In genomic region chr2:213551526-213551925, GRCh38 we compare ENCODE assay signal across 36 cellular contexts.
"Had no signal": no experiment of that assay in that cellular context is flagged by ENCODE, and none has a peak within 500 bp of the region (broad histone marks: within the 10 kb centered on the region; RNA-seq: fewer than 3 reads in every experiment).

No MANE protein-coding gene starts in this region.

- H3K4me3 Mint-ChIP-seq: activated B cell treated with CpG ODN at 0.5 μM for 24 hours; activated CD4-positive, alpha-beta memory T cell treated with anti-CD3 and anti-CD28 coated beads for 36 hours; activated CD4-positive, alpha-beta T cell treated with anti-CD3 and anti-CD28 coated beads, Interleukin-2, amount 10 ng/mL, durations not matched to agents 24 days and 14 days; activated CD8-positive, alpha-beta T cell treated with anti-CD3 and anti-CD28 coated beads for 36 hours; activated naive CD4-positive, alpha-beta T cell treated with anti-CD3 and anti-CD28 coated beads for 36 hours; activated naive CD8-positive, alpha-beta T cell treated with anti-CD3 and anti-CD28 coated beads for 36 hours; activated T-cell treated with anti-CD3 and anti-CD28 coated beads, Interleukin-2, amount 50 U/mL, for 4 hours; activated T-cell treated with anti-CD3 and anti-CD28 coated beads, Interleukin-2, amount 50 U/mL, for 72 hours; activated T-helper 1 cell treated with anti-CD3 and anti-CD28 coated beads, Interleukin-12 subunit alpha, Interleukin-12 subunit beta, Interleukin-2, Interleukin-4 antibody, amounts not matched to agents 30 ng/mL and 10 ng/mL and 1 ng/mL, durations not matched to agents 14 hours and 24 hours and 36 hours; activated T-helper 17 cell treated with anti-CD3 and anti-CD28 coated beads, Interleukin-2, amount 50 U/mL, for 72 hours; T-helper 2 cell treated with Interferon-gamma antibody and Interleukin-4, amounts not matched to agents 5 μg/mL and 100 μg/mL, for 36 hours had no signal

- H3K9me3 Mint-ChIP-seq: activated CD4-positive, alpha-beta T cell treated with anti-CD3 and anti-CD28 coated beads, Interleukin-2, amount 10 ng/mL, durations not matched to agents 24 days and 14 days; activated T-helper 1 cell treated with anti-CD3 and anti-CD28 coated beads, Interleukin-12 subunit alpha, Interleukin-12 subunit beta, Interleukin-2, Interleukin-4 antibody, amounts not matched to agents 30 ng/mL and 10 ng/mL and 1 ng/mL, durations not matched to agents 14 hours and 24 hours and 36 hours; T-helper 2 cell treated with Interferon-gamma antibody and Interleukin-4, amounts not matched to agents 5 μg/mL and 100 μg/mL, for 36 hours had no signal

- H3K36me3 Mint-ChIP-seq: activated CD4-positive, alpha-beta memory T cell treated with anti-CD3 and anti-CD28 coated beads for 36 hours; activated naive CD4-positive, alpha-beta T cell treated with anti-CD3 and anti-CD28 coated beads, Interleukin-2, amount 50 U/mL, for 72 hours; activated naive CD8-positive, alpha-beta T cell treated with anti-CD3 and anti-CD28 coated beads for 36 hours had no signal

- H3K4me1 ChIP-seq: adrenal gland, body of pancreas, breast epithelium had no signal

- H3K27ac ChIP-seq: adrenal gland, body of pancreas, brain microvascular endothelial cell, breast epithelium, VCaP had no signal

- ATAC-seq: activated CD8-positive, alpha-beta T cell treated with anti-CD3 and anti-CD28 coated beads for 36 hours; activated naive CD4-positive, alpha-beta T cell treated with anti-CD3 and anti-CD28 coated beads, Interleukin-2, amount 50 U/mL, for 72 hours; activated T-cell treated with anti-CD3 and anti-CD28 coated beads, Interleukin-2, amount 50 U/mL, for 4 hours; activated T-cell treated with anti-CD3 and anti-CD28 coated beads, Interleukin-2, amount 50 U/mL, for 72 hours; activated T-helper 17 cell treated with anti-CD3 and anti-CD28 coated beads, Interleukin-2, amount 50 U/mL, for 72 hours; body of pancreas had no signal

- DNase-seq: activated B cell treated with CpG ODN at 0.5 μM for 24 hours; activated CD4-positive, alpha-beta memory T cell treated with anti-CD3 and anti-CD28 coated beads for 36 hours; activated CD4-positive, alpha-beta T cell treated with anti-CD3 and anti-CD28 coated beads for 4 hours; activated CD4-positive, alpha-beta T cell treated with anti-CD3 and anti-CD28 coated beads, Interleukin-2, amount 10 ng/mL, durations not matched to agents 24 days and 14 days; activated CD4-positive, alpha-beta T cell treated with anti-CD3 and anti-CD28 coated beads, Interleukin-2, amount 50 U/mL, for 1 hour; activated CD4-positive, alpha-beta T cell treated with anti-CD3 and anti-CD28 coated beads, Interleukin-2, amount 50 U/mL, for 4 hours; activated CD4-positive, CD25-positive, alpha-beta regulatory T cell treated with anti-CD3 and anti-CD28 coated beads, Interleukin-2, amount 50 U/mL, for 72 hours; activated CD8-positive, alpha-beta memory T cell treated with anti-CD3 and anti-CD28 coated beads, Interleukin-2, amount 50 U/mL, for 4 hours; activated CD8-positive, alpha-beta T cell treated with anti-CD3 and anti-CD28 coated beads for 36 hours; activated effector memory CD4-positive, alpha-beta T cell treated with anti-CD3 and anti-CD28 coated beads, Interleukin-2, amount 50 U/mL, for 16 hours; activated gamma-delta T cell treated with Interleukin-2 at 50 U/mL for 16 hours; activated naive CD4-positive, alpha-beta T cell; activated naive CD4-positive, alpha-beta T cell treated with anti-CD3 and anti-CD28 coated beads for 36 hours; activated naive CD4-positive, alpha-beta T cell treated with anti-CD3 and anti-CD28 coated beads, Interleukin-2, amount 50 U/mL, for 16 hours; activated naive CD8-positive, alpha-beta T cell treated with anti-CD3 and anti-CD28 coated beads for 36 hours; activated T-cell treated with anti-CD3 and anti-CD28 coated beads for 4 hours; activated T-cell treated with anti-CD3 and anti-CD28 coated beads, Interleukin-2, amount 50 U/mL, for 1 hour; activated T-cell treated with anti-CD3 and anti-CD28 coated beads, Interleukin-2, amount 50 U/mL, for 4 hours; activated T-cell treated with anti-CD3 and anti-CD28 coated beads, Interleukin-2, amount 50 U/mL, for 72 hours; adrenal gland; amniotic stem cell; aorta; body of pancreas; brain microvascular endothelial cell; central memory CD4-positive, alpha-beta T cell; T-helper 2 cell; T-helper 9 cell had no signal

- FAIRE-seq: astrocyte, colon, TTC549 had no signal

- H3K36me3 ChIP-seq: adrenal gland, brain microvascular endothelial cell, breast epithelium had no signal

- H3K4me3 ChIP-seq: adrenal gland, body of pancreas, breast epithelium had no signal

- H3K27me3 Mint-ChIP-seq: activated B cell treated with CpG ODN at 0.5 μM for 24 hours; activated CD4-positive, alpha-beta memory T cell treated with anti-CD3 and anti-CD28 coated beads for 36 hours; activated CD4-positive, alpha-beta T cell treated with anti-CD3 and anti-CD28 coated beads, Interleukin-2, amount 10 ng/mL, durations not matched to agents 24 days and 14 days; activated CD8-positive, alpha-beta T cell treated with anti-CD3 and anti-CD28 coated beads for 36 hours; activated naive CD8-positive, alpha-beta T cell treated with anti-CD3 and anti-CD28 coated beads for 36 hours; activated T-helper 17 cell treated with anti-CD3 and anti-CD28 coated beads, Interleukin-2, amount 50 U/mL, for 72 hours had no signal

- H3K9me3 ChIP-seq: body of pancreas had no signal

- H3K27me3 ChIP-seq: adrenal gland, body of pancreas, brain microvascular endothelial cell, breast epithelium had no signal

- H3K4me1 Mint-ChIP-seq: activated B cell treated with CpG ODN at 0.5 μM for 24 hours; activated CD4-positive, alpha-beta T cell treated with anti-CD3 and anti-CD28 coated beads, Interleukin-2, amount 10 ng/mL, durations not matched to agents 24 days and 14 days; activated naive CD8-positive, alpha-beta T cell treated with anti-CD3 and anti-CD28 coated beads for 36 hours; activated T-helper 17 cell treated with anti-CD3 and anti-CD28 coated beads, Interleukin-2, amount 50 U/mL, for 72 hours had no signal

- H3K27ac Mint-ChIP-seq: activated B cell treated with CpG ODN at 0.5 μM for 24 hours; activated CD4-positive, alpha-beta memory T cell treated with anti-CD3 and anti-CD28 coated beads for 36 hours; activated CD4-positive, alpha-beta T cell treated with anti-CD3 and anti-CD28 coated beads, Interleukin-2, amount 10 ng/mL, durations not matched to agents 24 days and 14 days; activated CD8-positive, alpha-beta T cell treated with anti-CD3 and anti-CD28 coated beads for 36 hours; activated naive CD4-positive, alpha-beta T cell treated with anti-CD3 and anti-CD28 coated beads for 36 hours; activated naive CD4-positive, alpha-beta T cell treated with anti-CD3 and anti-CD28 coated beads, Interleukin-2, amount 50 U/mL, for 72 hours; activated naive CD8-positive, alpha-beta T cell treated with anti-CD3 and anti-CD28 coated beads for 36 hours; activated T-cell treated with anti-CD3 and anti-CD28 coated beads, Interleukin-2, amount 50 U/mL, for 72 hours; activated T-helper 1 cell treated with anti-CD3 and anti-CD28 coated beads, Interleukin-12 subunit alpha, Interleukin-12 subunit beta, Interleukin-2, Interleukin-4 antibody, amounts not matched to agents 30 ng/mL and 10 ng/mL and 1 ng/mL, durations not matched to agents 14 hours and 24 hours and 36 hours; activated T-helper 17 cell treated with anti-CD3 and anti-CD28 coated beads, Interleukin-2, amount 50 U/mL, for 72 hours; T-helper 2 cell treated with Interferon-gamma antibody and Interleukin-4, amounts not matched to agents 5 μg/mL and 100 μg/mL, for 36 hours had no signal
